In the genomic region with DNA sequence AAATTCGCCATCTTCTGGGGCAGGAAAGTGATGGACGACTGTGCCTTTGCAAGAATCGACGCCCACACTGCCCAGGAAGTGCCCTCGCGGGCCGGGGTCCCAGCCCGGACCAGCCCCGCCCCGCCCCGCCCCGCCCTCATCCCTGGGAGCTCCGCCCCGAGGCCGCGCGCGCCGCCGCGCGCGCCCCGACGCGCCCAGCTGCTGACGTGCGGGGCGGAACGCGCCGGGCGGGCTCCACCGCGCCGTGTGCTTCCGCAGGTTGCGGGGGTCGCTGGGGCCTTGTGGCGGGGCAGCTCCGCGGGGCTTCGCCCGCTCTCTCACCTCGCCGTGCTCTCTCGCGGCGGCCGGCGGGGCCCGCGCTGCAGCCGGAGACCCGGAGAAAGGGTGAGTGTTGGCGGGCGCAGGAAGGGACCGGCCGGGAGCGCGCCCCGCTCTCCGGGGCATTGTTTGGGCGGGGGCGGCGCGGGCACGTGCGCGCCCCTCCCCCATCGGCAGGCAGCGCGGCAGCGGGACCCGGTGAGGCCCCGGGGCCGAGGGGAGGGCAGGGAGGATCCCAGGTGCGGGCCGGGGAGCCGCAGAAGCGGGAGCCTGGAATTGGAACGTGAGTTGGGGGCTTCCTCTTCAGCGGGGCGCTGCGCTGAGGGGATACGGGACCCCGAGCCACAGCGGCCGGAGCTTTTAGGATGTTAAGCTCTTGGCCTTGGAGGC, we compare ENCODE assay signal across 8 cellular contexts. TPM values are rescaled to one million over a fixed set of nuclear protein-coding genes. Genes with fewer than 3 reads are reported as not detected.
DNase-seq lines count a peak whose midpoint lies in the region; ATAC-seq and TF ChIP-seq lines count a peak whose summit lies in the region.

A gene (plus strand): TSS at position 188 of the 708 bp plus-strand sequence. CDS start 17,366 bp downstream, outside the sequence.

- H2AFZ ChIP-seq in OCI-LY1 (ENCODE audit: low read length): peak within 1 kb of the TSS; percentile 18; the same call in 1 of the 2 replicates

- TF ChIP-seq CTCF in OCI-LY1 (IDR thresholded peaks at IDR 0.05; ENCODE audit: low read length): no peak

- peak within 1 kb of the TSS; percentile 84 for H3K4me3 ChIP-seq in OCI-LY1 (ENCODE audit: low read depth, low read length, poor library complexity, severe bottlenecking)

- peaks cover 7% of the 10 kb centered on the region; the same call in 1 of the 2 replicates for H4K20me1 ChIP-seq in OCI-LY1 (ENCODE audit: insufficient read depth, low read length)

- H3K27ac ChIP-seq in OCI-LY1 (ENCODE audit: low read depth, low read length, poor library complexity, severe bottlenecking) (peak within 1 kb of the TSS; percentile 87), epithelial cell of prostate (peak within 1 kb of the TSS; percentile 55)

- H3F3A ChIP-seq in OCI-LY1 (ENCODE audit: insufficient read depth, low read length): no peaks in the 10 kb centered on the region

- peaks cover 43% of the 10 kb centered on the region for H3K4me1 ChIP-seq in OCI-LY1 (ENCODE audit: insufficient read depth, low read length, severe bottlenecking)

- H3K9me2 ChIP-seq in OCI-LY1 (ENCODE audit: low read depth, low read length): no peaks in the 10 kb centered on the region

- peaks cover 17% of the 10 kb centered on the region for H3K36me3 ChIP-seq in OCI-LY1 (ENCODE audit: insufficient read depth, low read length)

- DNase-seq in CMK (ENCODE audit: low read depth): peak; percentile 32
- peak; percentile 65 for DNase-seq in activated T-cell treated with anti-CD3 and anti-CD28 coated beads for 24 hours (ENCODE audit: low read depth)
- DNase-seq in epithelial cell of prostate (ENCODE audit: low read depth, low spot score): no peak
- peak; percentile 54 for DNase-seq in mucosa of gallbladder (ENCODE audit: low spot score)
- DNase-seq in stimulated activated CD8-positive, alpha-beta memory T cell treated with anti-CD3 and anti-CD28 coated beads, Interleukin-4, amount 100 ng/mL, for 24 hours (ENCODE audit: low read depth): peak; percentile 61

- no peaks in the 10 kb centered on the region for H3K27me3 ChIP-seq in OCI-LY1 (ENCODE audit: insufficient read depth, low read length)

- H3K79me2 ChIP-seq in OCI-LY1 (ENCODE audit: insufficient read depth, low read length): peaks cover 48% of the 10 kb centered on the region

- peak within 1 kb of the TSS; percentile 92 for H3K9ac ChIP-seq in OCI-LY1 (ENCODE audit: low read length)

- peak within 1 kb of the TSS; percentile 99 for H3K4me2 ChIP-seq in OCI-LY1 (ENCODE audit: low read length)

- peak; percentile 88 for ATAC-seq in GM19452 (IDR thresholded peaks at IDR 0.05; ENCODE audit: unreplicated experiment)
- peak; percentile 61 for ATAC-seq in HG03565 (IDR thresholded peaks at IDR 0.05; ENCODE audit: unreplicated experiment)

- no peaks in the 10 kb centered on the region for H3K9me3 ChIP-seq in OCI-LY1 (ENCODE audit: low read length)

RNA-seq across cellular contexts. Expression of the gene that starts here (rescaled TPM):
- 20.7 TPM for total RNA-seq in mucosa of gallbladder
